ENCODE assay signal across 21 cellular contexts in the genomic region with DNA sequence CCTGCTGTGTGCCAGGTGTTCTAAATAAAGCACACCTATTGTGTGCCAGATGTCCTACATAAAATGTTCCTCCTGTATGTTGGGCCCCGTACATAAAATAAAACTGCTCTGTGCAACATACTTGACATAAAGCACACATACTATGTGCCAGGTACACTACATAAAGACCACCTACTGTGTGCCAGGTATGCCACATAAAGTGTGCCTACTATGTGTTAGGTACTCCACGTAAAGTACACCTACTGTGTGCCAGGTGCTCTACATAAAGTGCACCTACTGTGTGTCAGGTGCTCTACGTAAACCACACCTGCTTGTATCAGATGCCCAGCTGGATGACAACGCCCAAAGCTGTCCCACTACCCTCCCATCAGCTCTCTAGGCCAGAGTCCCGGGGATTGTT. TPM values are rescaled to one million over a fixed set of nuclear protein-coding genes. Genes with fewer than 3 reads are reported as not detected.
DNase-seq lines count a peak whose midpoint lies in the region; ATAC-seq and TF ChIP-seq lines count a peak whose summit lies in the region.
"Had no signal": no experiment of that assay in that cellular context is flagged by ENCODE, and none has a peak within 500 bp of the region (broad histone marks: within the 10 kb centered on the region; RNA-seq: fewer than 3 reads in every experiment).

No MANE protein-coding gene starts in this region.

- H3K4ac ChIP-seq in IMR-90 (ENCODE audit: low read depth, low read length) (no peak overlapping the region), trophoblast cell (ENCODE audit: low read depth, low read length) (no peak overlapping the region)

- no peak overlapping the region for H2BK12ac ChIP-seq in trophoblast cell (ENCODE audit: low read length)

- no peak overlapping the region for H3K27ac ChIP-seq in IMR-90 (ENCODE audit: insufficient read depth, low read length)
- peak overlapping the region; percentile 95 for H3K27ac ChIP-seq in VCaP
- H3K27ac ChIP-seq in caudate nucleus (ENCODE audit: low read depth, low read length): peak overlapping the region; percentile 1
- no peak overlapping the region for H3K27ac ChIP-seq in trophoblast cell (ENCODE audit: low read depth, low read length)
- H3K27ac ChIP-seq: GM23248 had no signal

- H3K27me3 ChIP-seq in IMR-90 (ENCODE audit: control insufficient read depth, insufficient read depth, low read length) (no peaks in the 10 kb centered on the region), trophoblast cell (ENCODE audit: insufficient read depth, low read length) (no peaks in the 10 kb centered on the region)

- DNase-seq in IMR-90 (no peak), caudate nucleus (lab: John Stamatoyannopoulos, UW) (no peak), trophoblast cell (no peak), retina (no peak)
- no peak for DNase-seq in activated T-cell treated with anti-CD3 and anti-CD28 coated beads, Interleukin-2, amount 50 U/mL, for 1 hour
- DNase-seq: C1 segment of cervical spinal cord; Calu3; CD4-positive, alpha-beta memory T cell; COR-L47; DMS79 treated with DMSO at 0.1 percent for 48 hours; GF-D8; GM23248; H7; HCEC 1CT had no signal

- H4K12ac ChIP-seq in trophoblast cell (ENCODE audit: low read depth, low read length): no peak overlapping the region

- H3K9me1 ChIP-seq in IMR-90 (ENCODE audit: insufficient read depth, low read length): no peaks in the 10 kb centered on the region

- H3K56ac ChIP-seq in IMR-90 (ENCODE audit: extremely low read depth, insufficient read depth, low read length): no peak overlapping the region

- H4K8ac ChIP-seq in IMR-90 (ENCODE audit: low read depth in 2 of 2, low read length in 2 of 2) (no peak overlapping the region), trophoblast cell (ENCODE audit: low read depth, low read length) (no peak overlapping the region)

- no peaks in the 10 kb centered on the region for H3K79me2 ChIP-seq in trophoblast cell (ENCODE audit: control insufficient read depth, insufficient read depth, low read length, poor library complexity)

- H3K4me2 ChIP-seq in IMR-90 (ENCODE audit: low read depth, low read length) (no peak overlapping the region), trophoblast cell (ENCODE audit: low read length) (no peak overlapping the region)

- no peak overlapping the region for H3K9ac ChIP-seq in IMR-90 (ENCODE audit: low read depth, low read length)
- H3K9ac ChIP-seq in trophoblast cell (ENCODE audit: low read length): no peak overlapping the region
- H3K9ac ChIP-seq: GM23248 had no signal

- H2BK120ac ChIP-seq in IMR-90 (ENCODE audit: low read depth, low read length) (no peak overlapping the region), trophoblast cell (ENCODE audit: insufficient read depth, low read length, poor library complexity) (no peak overlapping the region)

- intact Hi-C loops in IMR-90 (cut with micrococcal nuclease): no loop called here

- no peak for ATAC-seq in IMR-90 (ENCODE audit: low read depth)

- TF ChIP-seq CTCF in IMR-90 (conservative IDR thresholded peaks at IDR 0.05; ENCODE audit: low read depth, low read length) (no peak), VCaP (conservative IDR thresholded peaks at IDR 0.05) (no peak)

- H3K4me3 ChIP-seq in IMR-90 (ENCODE audit: insufficient read depth, low read depth, low read length) (no peak overlapping the region), trophoblast cell (ENCODE audit: low read depth, low read length) (peak overlapping the region; percentile 47)
- H3K4me3 ChIP-seq: GM23248 had no signal

- no peak for TF ChIP-seq POLR2A in IMR-90 (IDR thresholded peaks at IDR 0.05; ENCODE audit: low read depth, low read length)

- in situ Hi-C loops in IMR-90 (cut with MboI; ENCODE audit: low sequenced_read_pairs): no loop called here

- peak overlapping the region; percentile 13 for H2AK9ac ChIP-seq in IMR-90 (replicated peaks; ENCODE audit: low read depth, low read length, poor library complexity)

- no peak overlapping the region for H2BK5ac ChIP-seq in IMR-90 (ENCODE audit: low read depth, low read length, poor library complexity, severe bottlenecking)
- H2BK5ac ChIP-seq in trophoblast cell (ENCODE audit: low read depth, low read length, poor library complexity): no peak overlapping the region

- H3K23ac ChIP-seq in IMR-90 (ENCODE audit: low read depth, low read length) (no peak overlapping the region), trophoblast cell (ENCODE audit: low read length) (no peak overlapping the region)

- H3K79me1 ChIP-seq in IMR-90 (ENCODE audit: low read depth in 1 of 2, low read length in 2 of 2): no peaks in the 10 kb centered on the region
- no peaks in the 10 kb centered on the region for H3K79me1 ChIP-seq in trophoblast cell (ENCODE audit: low read length)

- H3K14ac ChIP-seq in IMR-90 (replicated peaks; ENCODE audit: low read depth, low read length) (no peak overlapping the region), trophoblast cell (ENCODE audit: low read length) (no peak overlapping the region)

- H2AK5ac ChIP-seq in IMR-90 (ENCODE audit: low read depth, low read length) (no peak overlapping the region), trophoblast cell (ENCODE audit: low read length) (no peak overlapping the region)

- dilution Hi-C loops in IMR-90 (cut with HindIII; ENCODE audit: low sequenced_read_pairs, unreplicated experiment): no loop called here

- CTCF ChIA-PET in IMR-90 (lab: Yijun Ruan, JAX): no interaction called here

- POLR2A ChIA-PET in IMR-90 (lab: Charles Lee; ENCODE audit: unreplicated experiment): no interaction called here

- H3K18ac ChIP-seq in IMR-90 (ENCODE audit: low read depth, low read length) (no peak overlapping the region), trophoblast cell (ENCODE audit: low read length) (no peak overlapping the region)

- WGBS in IMR-90 (ENCODE audit: extremely low coverage in 2 of 2, insufficient read length in 1 of 2), 2 experiments: 83% methylated on average over 1 of the region's 5 CpGs; no CpG with 5 or more reads in 1 of the 2 experiments
- no CpG with 5 or more reads among the region's 5 CpGs for WGBS in trophoblast cell (ENCODE audit: extremely low coverage, insufficient coverage, insufficient read length)

- no peaks in the 10 kb centered on the region for H3K4me1 ChIP-seq in IMR-90 (ENCODE audit: control insufficient read depth, insufficient read depth, low read length)
- H3K4me1 ChIP-seq in trophoblast cell (ENCODE audit: control insufficient read depth in 1 of 2, insufficient read depth in 2 of 2, low read length in 2 of 2): no peaks in the 10 kb centered on the region

- H2AFZ ChIP-seq in IMR-90 (replicated peaks; ENCODE audit: low read length, poor library complexity) (no peak overlapping the region), trophoblast cell (ENCODE audit: insufficient read depth, low read length, poor library complexity) (no peak overlapping the region)
- H2AFZ ChIP-seq: GM23248 had no signal

- H4K91ac ChIP-seq in IMR-90 (ENCODE audit: insufficient read depth, low read depth, low read length) (no peak overlapping the region), trophoblast cell (ENCODE audit: low read depth, low read length) (no peak overlapping the region)

- H2BK15ac ChIP-seq in IMR-90 (ENCODE audit: low read depth, low read length): no peak overlapping the region

- H4K20me1 ChIP-seq in IMR-90 (ENCODE audit: insufficient read depth, low read length): no peaks in the 10 kb centered on the region

- BruUV-seq in IMR-90 (replicated peaks; lab: Mats Ljungman, UMichigan): no TSS peak

- H4K5ac ChIP-seq in IMR-90 (ENCODE audit: low read depth, low read length): no peak overlapping the region

- H3K36me3 ChIP-seq in IMR-90 (ENCODE audit: control insufficient read depth, insufficient read depth, low read length) (no peaks in the 10 kb centered on the region), trophoblast cell (ENCODE audit: control insufficient read depth in 1 of 2, insufficient read depth in 2 of 2, low read length in 2 of 2) (no peaks in the 10 kb centered on the region)

- peaks cover 25% of the 10 kb centered on the region for H3K9me3 ChIP-seq in IMR-90 (ENCODE audit: control insufficient read depth, insufficient read depth, low read length)
- H3K9me3 ChIP-seq in trophoblast cell (ENCODE audit: insufficient read depth, low read depth, low read length): peaks cover 46% of the 10 kb centered on the region

- TF ChIP-seq RAD21 in IMR-90 (IDR thresholded peaks at IDR 0.05; ENCODE audit: low read length): no peak

- H2BK20ac ChIP-seq in IMR-90 (ENCODE audit: low read depth, low read length): no peak overlapping the region

TF ChIP-seq in IMR-90, 13 proteins besides CTCF, POLR2A, EP300 and RAD21:
- no peak for TF ChIP-seq CEBPB (IDR thresholded peaks at IDR 0.05; ENCODE audit: low read depth, low read length)
TF ChIP-seq in IMR-90: peak in this region for 0.

RNA-seq across cellular contexts. Expression of a gene that starts 5.8 kb away (rescaled TPM):
- not detected in 2 replicates for total RNA-seq in IMR-90 (2012; rRNA removed)
- not detected in 2 replicates for polyA plus RNA-seq in IMR-90 (2012; rRNA removed)
- polyA plus RNA-seq in IMR-90 (2012; cell fraction: cytosol; rRNA removed): not detected in 2 replicates
- not detected in 2 replicates for polyA plus RNA-seq in IMR-90 (2012; cell fraction: nucleus; rRNA removed; ENCODE audit: low replicate concordance)
- polyA plus RNA-seq in trophoblast cell (2013): not detected in 2 replicates
- total RNA-seq: A172; A673; Calu3; CD4-positive, alpha-beta memory T cell; G401; GM23248; H1; H7 had no signal
- polyA plus RNA-seq: BJ; CD4-positive, alpha-beta memory T cell; GM23248; H1 had no signal

RNA-seq across cellular contexts. Expression of a gene that starts 33.8 kb away (rescaled TPM):
- total RNA-seq in IMR-90 (2012; rRNA removed): not detected in 2 replicates
- polyA plus RNA-seq in IMR-90 (2012; rRNA removed): not detected in 2 replicates
- not detected in 2 replicates for polyA plus RNA-seq in IMR-90 (2012; cell fraction: cytosol; rRNA removed)
- polyA plus RNA-seq in IMR-90 (2012; cell fraction: nucleus; rRNA removed; ENCODE audit: low replicate concordance): not detected in 2 replicates
- polyA plus RNA-seq in trophoblast cell (2013): 0.01 TPM in 1 of 2 replicates, not detected in the other
- total RNA-seq: A172; A673; CD4-positive, alpha-beta memory T cell; Daoy; G401; GM23248; H1; H7 had no signal
- polyA plus RNA-seq: BJ; CD4-positive, alpha-beta memory T cell; GM23248; H1 had no signal

RNA-seq across cellular contexts. Expression of a gene that starts 43.9 kb away (rescaled TPM):
- total RNA-seq in IMR-90 (2012; rRNA removed): not detected in 2 replicates
- not detected in 2 replicates for polyA plus RNA-seq in IMR-90 (2012; rRNA removed)
- not detected in 2 replicates for polyA plus RNA-seq in IMR-90 (2012; cell fraction: cytosol; rRNA removed)
- polyA plus RNA-seq in IMR-90 (2012; cell fraction: nucleus; rRNA removed; ENCODE audit: low replicate concordance): not detected in 2 replicates
- polyA plus RNA-seq in trophoblast cell (2013): not detected in 2 replicates
- total RNA-seq: A172; A673; Calu3; CD4-positive, alpha-beta memory T cell; Daoy; G401; GM23248; H1; H7 had no signal
- polyA plus RNA-seq: BJ; CD4-positive, alpha-beta memory T cell; GM23248; H1 had no signal

RNA-seq across cellular contexts. Expression of a gene that starts 53.8 kb away (rescaled TPM):
- not detected in 2 replicates for total RNA-seq in IMR-90 (2012; rRNA removed)
- polyA plus RNA-seq in IMR-90 (2012; rRNA removed): not detected in 2 replicates
- not detected in 2 replicates for polyA plus RNA-seq in IMR-90 (2012; cell fraction: cytosol; rRNA removed)
- polyA plus RNA-seq in IMR-90 (2012; cell fraction: nucleus; rRNA removed; ENCODE audit: low replicate concordance): not detected in 2 replicates
- not detected in 2 replicates for polyA plus RNA-seq in trophoblast cell (2013)
- total RNA-seq: A172; A673; Calu3; CD4-positive, alpha-beta memory T cell; Daoy; G401; GM23248; H1; H7 had no signal
- polyA plus RNA-seq: BJ; CD4-positive, alpha-beta memory T cell; GM23248; H1 had no signal

Comparison
In these comparisons a context has a peak if more than half of its experiments do, and no peak if none do; other contexts are left out.
1. H3K27ac ChIP-seq: peak in VCaP (single experiment) and caudate nucleus (single experiment); none in IMR-90 (single experiment) and trophoblast cell (single experiment).